ENCODE assay signal across 9 cellular contexts in genomic region chr4:175536852-175537453, GRCh38.
A peak's percentile ranks its signal among the peaks of the same experiment; 100 is the strongest.
DNase-seq lines count a peak whose midpoint lies in the region; ATAC-seq, FAIRE-seq and TF ChIP-seq lines count a peak whose summit lies in the region.
"Had no signal": no experiment of that assay in that cellular context is flagged by ENCODE, and none has a peak within 500 bp of the region (broad histone marks: within the 10 kb centered on the region; RNA-seq: fewer than 3 reads in every experiment).

No MANE protein-coding gene starts in this region.

- no peaks in the 10 kb centered on the region for H3K79me2 ChIP-seq in keratinocyte (ENCODE audit: control insufficient read depth, insufficient read depth, low read length)

- FAIRE-seq in keratinocyte (lab: Jason Lieb, UNC) = no peak

- H2AFZ ChIP-seq in keratinocyte (ENCODE audit: control insufficient read depth, low read length) = no peak overlapping the region

- H3K4me2 ChIP-seq in keratinocyte (ENCODE audit: control insufficient read depth, extremely low read depth, insufficient read depth, low read depth, low read length) = no peak overlapping the region

- H4K20me1 ChIP-seq in keratinocyte (ENCODE audit: control insufficient read depth, extremely low read depth, insufficient read depth, low read length) = no peaks in the 10 kb centered on the region

- H3K4me1 ChIP-seq in keratinocyte (ENCODE audit: control insufficient read depth, extremely low read depth, insufficient read depth, low read length) (no peaks in the 10 kb centered on the region), upper lobe of left lung (no peaks in the 10 kb centered on the region)

- dilution Hi-C loops in keratinocyte (cut with MboI; ENCODE audit: extremely low pct_ligation_motif_present, low sequenced_read_pairs) = no loop called here

- no peak for TF ChIP-seq POLR2A in upper lobe of left lung (IDR thresholded peaks at IDR 0.05)

- H3K27me3 ChIP-seq in keratinocyte (ENCODE audit: control insufficient read depth, extremely low read depth, insufficient read depth, low read length) = no peaks in the 10 kb centered on the region
- no peaks in the 10 kb centered on the region for H3K27me3 ChIP-seq in upper lobe of left lung

- no peak overlapping the region for H3K9ac ChIP-seq in keratinocyte (ENCODE audit: control insufficient read depth, extremely low read depth, insufficient read depth, low read length)

- H3K9me3 ChIP-seq in keratinocyte (ENCODE audit: control insufficient read depth, low read depth, low read length) = no peaks in the 10 kb centered on the region
- H3K9me3 ChIP-seq in upper lobe of left lung = no peaks in the 10 kb centered on the region

- TF ChIP-seq EP300 in upper lobe of left lung (IDR thresholded peaks at IDR 0.05) = no peak

- WGBS in upper lobe of left lung, 2 donors = 31 to 33% methylated on average over 6 of the region's 6 CpGs

- ATAC-seq in GM21717 (IDR thresholded peaks at IDR 0.05; ENCODE audit: unreplicated experiment) = peak; percentile 78
- no peak for ATAC-seq in upper lobe of left lung (ENCODE audit: low FRiP score in 2 of 2)

- no peaks in the 10 kb centered on the region for H3K36me3 ChIP-seq in keratinocyte (ENCODE audit: control insufficient read depth in 2 of 2, extremely low read depth in 1 of 2, insufficient read depth in 2 of 2, low read length in 2 of 2)
- no peaks in the 10 kb centered on the region for H3K36me3 ChIP-seq in upper lobe of left lung

- no peaks in the 10 kb centered on the region for H3K9me1 ChIP-seq in keratinocyte (ENCODE audit: control insufficient read depth, extremely low read depth, insufficient read depth, low read length)

- DNase-seq in DMS153 (lab: John Stamatoyannopoulos, UW) (peak; percentile 59), NCI-H1105 treated with DMSO at 0.1 percent for 48 hours (lab: John Stamatoyannopoulos, UW) (peak; percentile 62), amniotic stem cell (lab: John Stamatoyannopoulos, UW) (peak; percentile 72), keratinocyte (ENCODE audit: low read depth, low spot score) (peak; percentile 1), upper lobe of left lung (no peak), activated gamma-delta T cell treated with Interleukin-2 at 50 U/mL for 16 hours (no peak)
- no peak for DNase-seq in stimulated activated naive CD4-positive, alpha-beta T cell treated with Interleukin-2 at 50 U/mL for 16 hours (lab: John Stamatoyannopoulos, UW)

- H3K27ac ChIP-seq in keratinocyte (ENCODE audit: control insufficient read depth, insufficient read depth, low read length) = no peak overlapping the region
- H3K27ac ChIP-seq in upper lobe of left lung = no peak overlapping the region
- H3K27ac ChIP-seq: SK-N-MC had no signal

- TF ChIP-seq CTCF in keratinocyte (optimal IDR thresholded peaks at IDR 0.05 in 1 of 3, IDR thresholded peaks at IDR 0.05 in 1 of 3, conservative IDR thresholded peaks at IDR 0.05 in 1 of 3; ENCODE audit: extremely low read depth in 1 of 3, insufficient read depth in 2 of 3, low read length in 3 of 3) (peak in 1 of 3 experiments; percentile 33), upper lobe of left lung (IDR thresholded peaks at IDR 0.05) (peak in 3 of 6 experiments; percentile 23 to 39 (median 37))

- H3K4me3 ChIP-seq in keratinocyte (ENCODE audit: control insufficient read depth in 2 of 3, extremely low read depth in 1 of 3, insufficient read depth in 2 of 3, low read depth in 1 of 3, low read length in 3 of 3) (no peak overlapping the region), upper lobe of left lung (no peak overlapping the region)
- H3K4me3 ChIP-seq: SK-N-MC had no signal

Comparison
In these comparisons a context has a peak if more than half of its experiments do, and no peak if none do; other contexts are left out.
1. DNase-seq: peak in DMS153 (single experiment), NCI-H1105 treated with DMSO at 0.1 percent for 48 hours (single experiment), amniotic stem cell (single experiment) and keratinocyte (single experiment); none in upper lobe of left lung (0 of 2), stimulated activated naive CD4-positive, alpha-beta T cell treated with Interleukin-2 at 50 U/mL for 16 hours (single experiment) and activated gamma-delta T cell treated with Interleukin-2 at 50 U/mL for 16 hours (single experiment).